ENCODE assay signal across 8 cellular contexts in the genomic region with DNA sequence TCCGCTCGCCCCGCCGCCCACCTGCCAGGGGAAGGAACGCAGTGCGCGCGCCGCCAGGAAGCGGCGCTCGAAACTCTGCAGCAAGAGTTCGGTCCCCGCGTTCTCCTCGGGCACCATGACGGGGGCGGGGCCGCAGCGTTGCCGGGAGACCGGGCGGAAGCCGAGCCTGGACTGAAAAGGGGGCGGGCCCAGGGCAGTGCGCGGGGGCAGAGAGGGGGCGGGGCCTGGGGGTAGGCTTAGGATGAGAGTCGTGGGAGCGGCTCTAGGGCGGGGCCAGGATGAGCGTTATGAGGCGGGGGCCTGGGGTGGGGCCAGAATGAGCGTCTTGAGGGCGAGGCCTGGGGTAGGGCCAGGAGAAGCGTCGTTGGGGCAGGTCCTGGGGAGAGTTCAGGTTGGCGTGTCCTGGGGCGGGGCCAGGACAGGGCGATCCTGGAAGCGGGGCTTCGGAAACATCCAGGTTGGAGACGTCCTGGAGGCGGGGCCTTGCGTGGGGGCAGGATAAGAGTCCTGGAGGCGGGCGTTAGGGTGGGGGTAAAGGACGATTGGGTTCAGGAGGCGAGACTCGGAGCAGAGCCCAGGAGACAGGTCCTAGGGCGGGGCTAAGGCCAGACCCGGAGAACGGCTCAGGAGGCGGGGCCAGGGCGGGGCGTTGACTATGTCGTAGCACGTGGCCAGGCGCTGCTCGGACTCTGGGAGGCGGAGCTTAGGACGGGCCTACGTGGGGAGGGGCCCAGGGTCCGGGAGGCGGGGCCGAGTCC. TPM values are rescaled to one million over a fixed set of nuclear protein-coding genes. Genes with fewer than 3 reads are reported as not detected.
DNase-seq lines count a peak whose midpoint lies in the region; ATAC-seq and TF ChIP-seq lines count a peak whose summit lies in the region.
"Not testable (repeated sequence)": the region's sequence is repeated elsewhere in the genome, so short reads cannot be mapped to it uniquely, and the experiment has no call there.

No MANE protein-coding gene starts in this region.

- H3K4me3 Mint-ChIP-seq in T-cell (peak overlapping the region; percentile 88 to 91 (median 90)), type B pancreatic cell (peak overlapping the region; percentile 92)

- DNase-seq in GM12865 (ENCODE audit: low read depth) = peak; percentile 96
- peak; percentile 96 for DNase-seq in NCI-H146 (lab: John Stamatoyannopoulos, UW)
- peak; percentile 71 to 99 (median 93) for DNase-seq in T-cell
- DNase-seq in amniotic epithelial cell (ENCODE audit: low read depth) = peak; percentile 96
- peak; percentile 98 to 99 for DNase-seq in heart right ventricle
- peak; percentile 93 to 100 (median 97) for DNase-seq in posterior cingulate gyrus
- peak; percentile 98 for DNase-seq in type B pancreatic cell (ENCODE audit: extremely low spot score, unreplicated experiment)

- peak overlapping the region in 9 of 10 donors; percentile 55 to 82 (median 76) for H3K27ac ChIP-seq in heart right ventricle

- H3K27me3 ChIP-seq in heart right ventricle = not testable (repeated sequence)

- ATAC-seq in HG02870 (IDR thresholded peaks at IDR 0.05; ENCODE audit: unreplicated experiment) (peak; percentile 92), T-cell (replicated peaks in 1 of 4) (peak; percentile 92 to 98 (median 98)), heart right ventricle (peak; percentile 99 to 100 (median 100))

- not testable (repeated sequence) for H3K9me3 ChIP-seq in heart right ventricle

- intact Hi-C loops in heart right ventricle (cut with DNase I) = not testable (repeated sequence)
- intact Hi-C loops in posterior cingulate gyrus (cut with DNase I) = loop anchor here (2.0 kb wide), 1 partner anchor 44 kb away; a partner anchor contains a TSS

- CTCF ChIA-PET in T-cell (lab: Charles Lee) = not testable (repeated sequence)

- H3K27ac Mint-ChIP-seq in T-cell (peak overlapping the region; percentile 91 to 96), type B pancreatic cell (peak overlapping the region; percentile 93)

- POLR2A ChIA-PET in T-cell (lab: Charles Lee) = interaction anchor here in 1 of 2 donors (0.7 kb wide), 1 partner anchor 217 kb away, joined by 3 read pairs; no protein-coding TSS in a partner anchor

- H3K4me1 Mint-ChIP-seq in T-cell (peaks cover 4 to 15% (median 13%) of the 10 kb centered on the region in 3 donors), type B pancreatic cell (ENCODE audit: unreplicated experiment) (peaks cover 17% of the 10 kb centered on the region)

- H3K4me1 ChIP-seq in heart right ventricle = peaks cover 0 to 15% (median 6%) of the 10 kb centered on the region in 9 donors

- H3K36me3 Mint-ChIP-seq in T-cell, type B pancreatic cell: not testable (repeated sequence)

- 0% methylated on average over 58 to 66 of the region's 66 CpGs for WGBS in heart right ventricle, 2 donors

- not testable (repeated sequence) for H3K27me3 Mint-ChIP-seq in T-cell
- H3K27me3 Mint-ChIP-seq in type B pancreatic cell = peaks cover 27% of the 10 kb centered on the region

- H3K9me3 Mint-ChIP-seq in T-cell, type B pancreatic cell: not testable (repeated sequence)

- not testable (repeated sequence) for TF ChIP-seq CTCF in GM12865 (IDR thresholded peaks at IDR 0.05; ENCODE audit: insufficient read depth, low read depth, low read length, missing control alignments); heart right ventricle (IDR thresholded peaks at IDR 0.05); type B pancreatic cell (conservative IDR thresholded peaks at IDR 0.05)

- H3K36me3 ChIP-seq in heart right ventricle = not testable (repeated sequence)

- H3K4me3 ChIP-seq in GM12865 (ENCODE audit: low read depth, low read length) (peak overlapping the region; percentile 56), heart right ventricle (peak overlapping the region; percentile 49 to 77 (median 66))

RNA-seq across cellular contexts. Expression of a gene that starts 43.6 kb away (rescaled TPM):
- 10 to 100 TPM; 22.9 to 35.8 (median 32.0) TPM for total RNA-seq in T-cell
- total RNA-seq in heart right ventricle = 10 to 100 TPM in 7 of 10 donors, 1 to 10 TPM in 3; 7.7 to 14.2 (median 11.1) TPM
- 10 to 100 TPM in 1 of 2 donors, 1 to 10 TPM in 1; 6.4 to 11.8 TPM for polyA plus RNA-seq in heart right ventricle
- 42.5 and 53.4 TPM in 2 replicates for total RNA-seq in type B pancreatic cell (ENCODE audit: low replicate concordance)

Comparison
In these comparisons a context has a peak if more than half of its experiments do, and no peak if none do; other contexts are left out.
1. Peak in every context shown above with its lines: DNase-seq, ATAC-seq, H3K4me3 ChIP-seq and H3K27ac ChIP-seq.